11 cellular contexts compared by ENCODE assay signal in genomic region chr3:132600614-132601013, GRCh38. TPM values are rescaled to one million over a fixed set of nuclear protein-coding genes. Genes with fewer than 3 reads are reported as not detected.
DNase-seq lines count a peak whose midpoint lies in the region; ATAC-seq, FAIRE-seq and TF ChIP-seq lines count a peak whose summit lies in the region.
"Not testable (repeated sequence)": the region's sequence is repeated elsewhere in the genome, so short reads cannot be mapped to it uniquely, and the experiment has no call there.
"Had no signal": no experiment of that assay in that cellular context is flagged by ENCODE, and none has a peak within 500 bp of the region (broad histone marks: within the 10 kb centered on the region; RNA-seq: fewer than 3 reads in every experiment).

No MANE protein-coding gene starts in this region.

- TF ChIP-seq POLR2A in GM12892 (IDR thresholded peaks at IDR 0.05; ENCODE audit: low read depth, low read length); IMR-90 (IDR thresholded peaks at IDR 0.05; ENCODE audit: low read depth, low read length); H1 (IDR thresholded peaks at IDR 0.05; ENCODE audit: control extremely low read depth in 1 of 2, low read depth in 2 of 2, low read length in 2 of 2): not testable (repeated sequence)

- not testable (repeated sequence) for H2BK20ac ChIP-seq in IMR-90 (ENCODE audit: low read depth, low read length); H1 (ENCODE audit: low read length)

- not testable (repeated sequence) for H2AK9ac ChIP-seq in IMR-90 (replicated peaks; ENCODE audit: low read depth, low read length, poor library complexity)

- not testable (repeated sequence) for H4K5ac ChIP-seq in IMR-90 (ENCODE audit: low read depth, low read length); H1 (ENCODE audit: insufficient read length, low read depth, low read length)

- H2BK120ac ChIP-seq in IMR-90 (ENCODE audit: low read depth, low read length); H1 (replicated peaks; ENCODE audit: low read depth, low read length): not testable (repeated sequence)

- not testable (repeated sequence) for H3K56ac ChIP-seq in IMR-90 (ENCODE audit: extremely low read depth, insufficient read depth, low read length); H1 (replicated peaks; ENCODE audit: insufficient read length, low read depth, low read length)

- H2AFZ ChIP-seq in IMR-90 (replicated peaks; ENCODE audit: low read length, poor library complexity); H1 (ENCODE audit: low read length); keratinocyte (ENCODE audit: control insufficient read depth, low read length): not testable (repeated sequence)

- FAIRE-seq in D721Med (lab: Jason Lieb, UNC) (peak; percentile 56), GM12892 (lab: Jason Lieb, UNC) (peak; percentile 46), H1 (lab: Jason Lieb, UNC) (peak; percentile 39), keratinocyte (lab: Jason Lieb, UNC) (peak; percentile 84)

- not testable (repeated sequence) for H3K14ac ChIP-seq in IMR-90 (replicated peaks; ENCODE audit: low read depth, low read length); H1 (ENCODE audit: insufficient read length)

- H3K9ac ChIP-seq in IMR-90 (ENCODE audit: low read depth, low read length); H1 (replicated peaks in 1 of 4; ENCODE audit: extremely low read depth in 1 of 4, low read depth in 3 of 4, low read length in 3 of 4); keratinocyte (ENCODE audit: control insufficient read depth, extremely low read depth, insufficient read depth, low read length): not testable (repeated sequence)

- H2BK5ac ChIP-seq in IMR-90 (ENCODE audit: low read depth, low read length, poor library complexity, severe bottlenecking); H1 (ENCODE audit: low read depth, low read length): not testable (repeated sequence)

- not testable (repeated sequence) for H3K23me2 ChIP-seq in H1 (ENCODE audit: low read depth, low read length)

- H3K9me3 ChIP-seq in IMR-90 (ENCODE audit: control insufficient read depth, insufficient read depth, low read length); H1 (ENCODE audit: insufficient read depth in 2 of 2, low read depth in 1 of 2, low read length in 1 of 2); keratinocyte (ENCODE audit: control insufficient read depth, low read depth, low read length): not testable (repeated sequence)

- H2BK15ac ChIP-seq in IMR-90 (ENCODE audit: low read depth, low read length); H1 (ENCODE audit: low read length): not testable (repeated sequence)

- H3K18ac ChIP-seq in IMR-90 (ENCODE audit: low read depth, low read length); H1 (ENCODE audit: extremely low read depth, low read length): not testable (repeated sequence)

- not testable (repeated sequence) for H4K91ac ChIP-seq in IMR-90 (ENCODE audit: insufficient read depth, low read depth, low read length); H1 (replicated peaks; ENCODE audit: insufficient read length, low read length)

- not testable (repeated sequence) for H3K4me2 ChIP-seq in IMR-90 (ENCODE audit: low read depth, low read length); H1 (ENCODE audit: insufficient read depth in 1 of 2, low read depth in 2 of 2, low read length in 2 of 2); keratinocyte (ENCODE audit: control insufficient read depth, extremely low read depth, insufficient read depth, low read depth, low read length)

- not testable (repeated sequence) for H4K8ac ChIP-seq in IMR-90 (ENCODE audit: low read depth in 2 of 2, low read length in 2 of 2); H1 (ENCODE audit: extremely low read depth, insufficient read depth, low read length)

- H2AK5ac ChIP-seq in IMR-90 (ENCODE audit: low read depth, low read length); H1 (ENCODE audit: low read depth, low read length): not testable (repeated sequence)

- CTCF ChIA-PET in IMR-90 (lab: Yijun Ruan, JAX); H1 (lab: Charles Lee; ENCODE audit: partially characterized antibody): not testable (repeated sequence)

- dilution Hi-C loops in IMR-90 (cut with HindIII; ENCODE audit: low sequenced_read_pairs, unreplicated experiment); keratinocyte (cut with MboI; ENCODE audit: extremely low pct_ligation_motif_present, low sequenced_read_pairs): not testable (repeated sequence)

- not testable (repeated sequence) for H3K4ac ChIP-seq in IMR-90 (ENCODE audit: low read depth, low read length); H1 (replicated peaks; ENCODE audit: insufficient read length, low read depth, low read length)

- H4K20me1 ChIP-seq in IMR-90 (ENCODE audit: insufficient read depth, low read length); H1 (replicated peaks in 1 of 2; ENCODE audit: control insufficient read depth in 1 of 2, insufficient read depth in 2 of 2, low read length in 2 of 2); keratinocyte (ENCODE audit: control insufficient read depth, extremely low read depth, insufficient read depth, low read length): not testable (repeated sequence)

- H3K4me1 ChIP-seq in IMR-90 (ENCODE audit: control insufficient read depth, insufficient read depth, low read length) = peaks cover 10% of the 10 kb centered on the region
- H3K4me1 ChIP-seq in H1 (replicated peaks in 1 of 4; ENCODE audit: control insufficient read depth in 3 of 4, insufficient read depth in 4 of 4, low read length in 3 of 4); keratinocyte (ENCODE audit: control insufficient read depth, extremely low read depth, insufficient read depth, low read length): not testable (repeated sequence)

- no CpG with 5 or more reads among the region's 1 CpG for WGBS in IMR-90 (ENCODE audit: extremely low coverage in 2 of 2, insufficient read length in 1 of 2), 2 experiments
- no CpG with 5 or more reads among the region's 1 CpG for WGBS in H1 (ENCODE audit: extremely low coverage in 1 of 2, insufficient coverage in 1 of 2, insufficient read length in 1 of 2, insufficient replicate concordance in 2 of 2, low coverage in 1 of 2, low lambda C conversion rate in 2 of 2, missing lambda C conversion rate in 1 of 2), 2 experiments

- ATAC-seq in IMR-90 (ENCODE audit: low read depth) (peak; percentile 53; the same call in 1 of the 2 replicates), SK-N-SH treated with all-trans-retinoic acid at 6 μM for 48 hours (peak; percentile 89), sciatic nerve (peak; percentile 8)

- not testable (repeated sequence) for H3K4me3 ChIP-seq in IMR-90 (ENCODE audit: insufficient read depth, low read depth, low read length); H1 (ENCODE audit: extremely low read depth in 1 of 4, insufficient read depth in 2 of 4, low read depth in 3 of 4, low read length in 4 of 4); keratinocyte (ENCODE audit: control insufficient read depth in 2 of 3, extremely low read depth in 1 of 3, insufficient read depth in 2 of 3, low read depth in 1 of 3, low read length in 3 of 3)

- TF ChIP-seq EP300 in H1 (IDR thresholded peaks at IDR 0.05; ENCODE audit: borderline replicate concordance in 1 of 2, low read depth in 2 of 2, low read length in 2 of 2) = not testable (repeated sequence)

- H3K79me2 ChIP-seq in H1 (ENCODE audit: control insufficient read depth in 1 of 2, insufficient read depth in 2 of 2, low read length in 2 of 2); keratinocyte (ENCODE audit: control insufficient read depth, insufficient read depth, low read length): not testable (repeated sequence)

- in situ Hi-C loops in IMR-90 (cut with MboI; ENCODE audit: low sequenced_read_pairs) = not testable (repeated sequence)

- not testable (repeated sequence) for H3K9me1 ChIP-seq in IMR-90 (ENCODE audit: insufficient read depth, low read length); keratinocyte (ENCODE audit: control insufficient read depth, extremely low read depth, insufficient read depth, low read length)

- H3K36me3 ChIP-seq in IMR-90 (ENCODE audit: control insufficient read depth, insufficient read depth, low read length); H1 (ENCODE audit: control insufficient read depth in 2 of 4, insufficient read depth in 4 of 4, low read length in 3 of 4); keratinocyte (ENCODE audit: control insufficient read depth in 2 of 2, extremely low read depth in 1 of 2, insufficient read depth in 2 of 2, low read length in 2 of 2): not testable (repeated sequence)

- not testable (repeated sequence) for H2BK12ac ChIP-seq in H1 (ENCODE audit: low read depth, low read length)

- not testable (repeated sequence) for TF ChIP-seq RAD21 in IMR-90 (IDR thresholded peaks at IDR 0.05; ENCODE audit: low read length); H1 (IDR thresholded peaks at IDR 0.05 in 1 of 2, conservative IDR thresholded peaks at IDR 0.05 in 1 of 2; ENCODE audit: low read depth in 2 of 2, low read length in 2 of 2)

- H3K27me3 ChIP-seq in IMR-90 (ENCODE audit: control insufficient read depth, insufficient read depth, low read length); H1 (replicated peaks in 1 of 4; ENCODE audit: control insufficient read depth in 3 of 4, extremely low read depth in 1 of 4, insufficient read depth in 3 of 4, low read length in 3 of 4); keratinocyte (ENCODE audit: control insufficient read depth, extremely low read depth, insufficient read depth, low read length): not testable (repeated sequence)

- TF ChIP-seq CTCF in D721Med (IDR thresholded peaks at IDR 0.05; ENCODE audit: insufficient read depth, missing control alignments); IMR-90 (conservative IDR thresholded peaks at IDR 0.05; ENCODE audit: low read depth, low read length); H1 (IDR thresholded peaks at IDR 0.05; ENCODE audit: control extremely low read depth in 1 of 3, insufficient read depth in 1 of 3, low read depth in 1 of 3, low read length in 3 of 3); keratinocyte (optimal IDR thresholded peaks at IDR 0.05 in 1 of 3, IDR thresholded peaks at IDR 0.05 in 1 of 3, conservative IDR thresholded peaks at IDR 0.05 in 1 of 3; ENCODE audit: extremely low read depth in 1 of 3, insufficient read depth in 2 of 3, low read length in 3 of 3): not testable (repeated sequence)

- not testable (repeated sequence) for H3K23ac ChIP-seq in IMR-90 (ENCODE audit: low read depth, low read length); H1 (ENCODE audit: insufficient read length)

- intact Hi-C loops in IMR-90 (cut with micrococcal nuclease); sciatic nerve (cut with DNase I): not testable (repeated sequence)

- not testable (repeated sequence) for DNase-seq in D721Med (ENCODE audit: insufficient read length, low spot score); GM12892 (ENCODE audit: insufficient read length); IMR-90; H1 (ENCODE audit: low read depth in 1 of 2, low spot score in 2 of 2); keratinocyte (ENCODE audit: low read depth, low spot score); sciatic nerve (ENCODE audit: low spot score)

- H3K79me1 ChIP-seq in IMR-90 (ENCODE audit: low read depth in 1 of 2, low read length in 2 of 2); H1 (ENCODE audit: low read depth, low read length): not testable (repeated sequence)

- POLR2A ChIA-PET in IMR-90 (lab: Charles Lee; ENCODE audit: unreplicated experiment); H1 (lab: Charles Lee; ENCODE audit: partially characterized antibody): not testable (repeated sequence)

- H3K27ac ChIP-seq in IMR-90 (ENCODE audit: insufficient read depth, low read length); H1 (ENCODE audit: low read depth, low read length); keratinocyte (ENCODE audit: control insufficient read depth, insufficient read depth, low read length): not testable (repeated sequence)

- not testable (repeated sequence) for BruUV-seq in IMR-90 (replicated peaks; lab: Mats Ljungman, UMichigan)

RNA-seq across cellular contexts. Expression of gene ACKR4, which starts 3.5 kb away (rescaled TPM):
- polyA plus RNA-seq in GM12892 (2012; ENCODE audit: missing spikeins) = 0.70 TPM
- total RNA-seq in IMR-90 (2012; rRNA removed) (0.18 TPM in 1 of 2 replicates, not detected in the other), sciatic nerve (3.1 TPM)
- polyA plus RNA-seq in IMR-90 (2012; rRNA removed) (not detected in 2 replicates), H1 (2011; rRNA removed) (not detected in 2 replicates), keratinocyte (0.14 to 0.67 TPM (median 0.57 TPM) in 3 replicates)
- not detected in 2 replicates for polyA plus RNA-seq in IMR-90 (2012; cell fraction: cytosol; rRNA removed)
- 0.15 TPM in 1 of 2 replicates, not detected in the other for polyA plus RNA-seq in IMR-90 (2012; cell fraction: nucleus; rRNA removed; ENCODE audit: low replicate concordance)
- total RNA-seq in H1 (2021; fragmentation: NEBNext Ultra II Directional; extraction: Animal tissue kit (Norgen Biotek cat#: 25700)) = not detected in 2 replicates
- not detected for polyA plus RNA-seq in H1 (2011; cell fraction: cytosol; rRNA removed)
- polyA plus RNA-seq in H1 (2011; cell fraction: nucleus; rRNA removed) = not detected
- 0.20 to 0.39 TPM (median 0.22 TPM) in 3 of 4 replicates, not detected in the other for polyA plus RNA-seq in H1 (2012, experiment 1 of 2)
- not detected for polyA plus RNA-seq in H1 (2012, experiment 2 of 2)
- polyA plus RNA-seq in H1 (2013, experiment 1 of 2) = not detected
- not detected for polyA plus RNA-seq in H1 (2013, experiment 2 of 2)
- polyA minus RNA-seq in H1 (2011; rRNA and poly(A)+ RNA removed) = not detected in 2 replicates
- polyA minus RNA-seq in H1 (2011; cell fraction: cytosol; rRNA and poly(A)+ RNA removed) = not detected
- polyA minus RNA-seq in H1 (2011; cell fraction: nucleus; rRNA and poly(A)+ RNA removed) = not detected
- 0.31 TPM for polyA plus RNA-seq in keratinocyte (2011; ENCODE audit: low read depth)
- 0.06 and 0.11 TPM in 2 replicates for polyA plus RNA-seq in keratinocyte (2011; cell fraction: cytosol; rRNA removed)
- 0.08 and 0.29 TPM in 2 replicates for polyA plus RNA-seq in keratinocyte (2011; cell fraction: nucleus; rRNA removed)
- polyA plus RNA-seq in keratinocyte (2012; ENCODE audit: low replicate concordance) = 0.50 and 0.59 TPM in 2 replicates
- 0.16 to 0.32 TPM in 2 of 3 replicates, not detected in the other for polyA minus RNA-seq in keratinocyte
- polyA minus RNA-seq in keratinocyte (2011; cell fraction: cytosol; rRNA and poly(A)+ RNA removed) = not detected
- 0.47 TPM in 1 of 2 replicates, not detected in the other for polyA minus RNA-seq in keratinocyte (2011; cell fraction: nucleus; rRNA and poly(A)+ RNA removed)
- total RNA-seq: Caco-2, Daoy, G401, H9 had no signal

RNA-seq across cellular contexts. Expression of gene ACAD11, which starts 59.0 kb away (rescaled TPM):
- polyA plus RNA-seq in GM12892 (2012; ENCODE audit: missing spikeins) = 20.9 TPM
- total RNA-seq in IMR-90 (2012; rRNA removed) (18.8 and 27.8 TPM in 2 replicates), sciatic nerve (39.2 TPM)
- polyA plus RNA-seq in IMR-90 (2012; rRNA removed) (12.8 and 16.0 TPM in 2 replicates), H1 (2011; rRNA removed) (3.8 and 5.5 TPM in 2 replicates), keratinocyte (15.4 to 32.1 TPM (median 28.4 TPM) in 3 replicates)
- polyA plus RNA-seq in IMR-90 (2012; cell fraction: cytosol; rRNA removed) = 2.4 and 3.2 TPM in 2 replicates
- 55.6 and 142 TPM in 2 replicates for polyA plus RNA-seq in IMR-90 (2012; cell fraction: nucleus; rRNA removed; ENCODE audit: low replicate concordance)
- total RNA-seq in H1 (2021; fragmentation: NEBNext Ultra II Directional; extraction: Animal tissue kit (Norgen Biotek cat#: 25700)) = 10.6 and 11.0 TPM in 2 replicates
- polyA plus RNA-seq in H1 (2011; cell fraction: cytosol; rRNA removed) = 8.5 TPM
- polyA plus RNA-seq in H1 (2011; cell fraction: nucleus; rRNA removed) = 15.5 TPM
- 7.0 to 10.8 TPM (median 9.2 TPM) in 4 replicates for polyA plus RNA-seq in H1 (2012, experiment 1 of 2)
- 1.0 TPM for polyA plus RNA-seq in H1 (2012, experiment 2 of 2)
- 11.3 TPM for polyA plus RNA-seq in H1 (2013, experiment 1 of 2)
- 10.6 TPM for polyA plus RNA-seq in H1 (2013, experiment 2 of 2)
- 13.7 and 28.9 TPM in 2 replicates for polyA minus RNA-seq in H1 (2011; rRNA and poly(A)+ RNA removed)
- polyA minus RNA-seq in H1 (2011; cell fraction: cytosol; rRNA and poly(A)+ RNA removed) = 5.7 TPM
- polyA minus RNA-seq in H1 (2011; cell fraction: nucleus; rRNA and poly(A)+ RNA removed) = 32.2 TPM
- 5.0 TPM for polyA plus RNA-seq in keratinocyte (2011; ENCODE audit: low read depth)
- polyA plus RNA-seq in keratinocyte (2011; cell fraction: cytosol; rRNA removed) = 6.6 and 9.4 TPM in 2 replicates
- 79.8 and 86.5 TPM in 2 replicates for polyA plus RNA-seq in keratinocyte (2011; cell fraction: nucleus; rRNA removed)
- 10.4 and 11.9 TPM in 2 replicates for polyA plus RNA-seq in keratinocyte (2012; ENCODE audit: low replicate concordance)
- polyA minus RNA-seq in keratinocyte = 14.3 to 42.5 TPM (median 16.6 TPM) in 3 replicates
- 13.4 TPM for polyA minus RNA-seq in keratinocyte (2011; cell fraction: cytosol; rRNA and poly(A)+ RNA removed)
- polyA minus RNA-seq in keratinocyte (2011; cell fraction: nucleus; rRNA and poly(A)+ RNA removed) = 24.7 and 49.5 TPM in 2 replicates

RNA-seq across cellular contexts. Expression of gene UBA5, which starts 59.5 kb away (rescaled TPM):
- 35.5 TPM for polyA plus RNA-seq in GM12892 (2012; ENCODE audit: missing spikeins)
- total RNA-seq in IMR-90 (2012; rRNA removed) (20.3 and 38.6 TPM in 2 replicates), sciatic nerve (32.2 TPM)
- polyA plus RNA-seq in IMR-90 (2012; rRNA removed) (30.4 and 43.1 TPM in 2 replicates), H1 (2011; rRNA removed) (11.0 and 15.5 TPM in 2 replicates), keratinocyte (22.5 to 48.0 TPM (median 25.4 TPM) in 3 replicates)
- polyA plus RNA-seq in IMR-90 (2012; cell fraction: cytosol; rRNA removed) = 43.2 and 60.2 TPM in 2 replicates
- polyA plus RNA-seq in IMR-90 (2012; cell fraction: nucleus; rRNA removed; ENCODE audit: low replicate concordance) = 37.7 and 52.9 TPM in 2 replicates
- total RNA-seq in H1 (2021; fragmentation: NEBNext Ultra II Directional; extraction: Animal tissue kit (Norgen Biotek cat#: 25700)) = 28.0 and 28.7 TPM in 2 replicates
- polyA plus RNA-seq in H1 (2011; cell fraction: cytosol; rRNA removed) = 27.3 TPM
- 29.8 TPM for polyA plus RNA-seq in H1 (2011; cell fraction: nucleus; rRNA removed)
- polyA plus RNA-seq in H1 (2012, experiment 1 of 2) = 21.6 to 38.5 TPM (median 22.8 TPM) in 4 replicates
- polyA plus RNA-seq in H1 (2012, experiment 2 of 2) = 3.1 TPM
- polyA plus RNA-seq in H1 (2013, experiment 1 of 2) = 20.4 TPM
- 21.0 TPM for polyA plus RNA-seq in H1 (2013, experiment 2 of 2)
- polyA minus RNA-seq in H1 (2011; rRNA and poly(A)+ RNA removed) = 15.4 and 28.5 TPM in 2 replicates
- polyA minus RNA-seq in H1 (2011; cell fraction: cytosol; rRNA and poly(A)+ RNA removed) = 43.0 TPM
- polyA minus RNA-seq in H1 (2011; cell fraction: nucleus; rRNA and poly(A)+ RNA removed) = 52.8 TPM
- 27.9 TPM for polyA plus RNA-seq in keratinocyte (2011; ENCODE audit: low read depth)
- 20.9 and 38.0 TPM in 2 replicates for polyA plus RNA-seq in keratinocyte (2011; cell fraction: cytosol; rRNA removed)
- 25.8 and 42.3 TPM in 2 replicates for polyA plus RNA-seq in keratinocyte (2011; cell fraction: nucleus; rRNA removed)
- 20.0 and 28.2 TPM in 2 replicates for polyA plus RNA-seq in keratinocyte (2012; ENCODE audit: low replicate concordance)
- polyA minus RNA-seq in keratinocyte = 4.9 to 22.4 TPM (median 10.6 TPM) in 3 replicates
- polyA minus RNA-seq in keratinocyte (2011; cell fraction: cytosol; rRNA and poly(A)+ RNA removed) = 37.8 TPM
- 27.1 and 34.6 TPM in 2 replicates for polyA minus RNA-seq in keratinocyte (2011; cell fraction: nucleus; rRNA and poly(A)+ RNA removed)

Comparison
In these comparisons a context has a peak if more than half of its experiments do, and no peak if none do; other contexts are left out.
1. ATAC-seq: peak in every context shown above with its lines; median percentile 89 in SK-N-SH treated with all-trans-retinoic acid at 6 μM for 48 hours; 53 in IMR-90; 8 in sciatic nerve.